Comparison of ENCODE assay signal across 14 cellular contexts in genomic region chr4:39823193-39823592, GRCh38.
DNase-seq lines count a peak whose midpoint lies in the region; ATAC-seq and TF ChIP-seq lines count a peak whose summit lies in the region.
"Had no signal": no experiment of that assay in that cellular context is flagged by ENCODE, and none has a peak within 500 bp of the region (broad histone marks: within the 10 kb centered on the region; RNA-seq: fewer than 3 reads in every experiment).

No MANE protein-coding gene starts in this region.

- POLR2A ChIA-PET in GM10248 (lab: Yijun Ruan, JAX), result no interaction called here

- TF ChIP-seq CTCF in AG09319 (IDR thresholded peaks at IDR 0.05; ENCODE audit: low read depth, low read length), result no peak
- TF ChIP-seq CTCF in astrocyte of the spinal cord (IDR thresholded peaks at IDR 0.05; ENCODE audit: low read depth, low read length), result no peak
- TF ChIP-seq CTCF in right atrium auricular region (IDR thresholded peaks at IDR 0.05), result no peak
- TF ChIP-seq CTCF in GM10248 (IDR thresholded peaks at IDR 0.05; ENCODE audit: control extremely low read depth, extremely low read depth, low read depth, missing control alignments), result no peak
- TF ChIP-seq CTCF in BE2C (IDR thresholded peaks at IDR 0.05; ENCODE audit: low read depth, low read length), result no peak

- DNase-seq in AG09319 (ENCODE audit: extremely low read depth, low read depth) (peak; percentile 49), GM03348 (ENCODE audit: low spot score) (peak; percentile 62), astrocyte of the spinal cord (ENCODE audit: low read depth, low spot score) (peak; percentile 39), right atrium auricular region (ENCODE audit: low spot score) (peak; percentile 57), GM10248 (ENCODE audit: extremely low spot score) (no peak), BE2C (no peak)
- DNase-seq: activated CD4-positive, alpha-beta T cell treated with anti-CD3 and anti-CD28 coated beads, Interleukin-2, amount 10 ng/mL, durations not matched to agents 24 days and 14 days; activated effector memory CD4-positive, alpha-beta T cell treated with anti-CD3 and anti-CD28 coated beads, Interleukin-2, amount 50 U/mL, for 16 hours; central memory CD4-positive, alpha-beta T cell; NCI-H1092 treated with DMSO at 0.1 percent for 48 hours; NCI-H526 treated with DMSO at 0.1 percent for 48 hours had no signal

- in situ Hi-C loops in astrocyte of the spinal cord (cut with HindIII; ENCODE audit: low sequenced_read_pairs), result no loop called here

- no peak overlapping the region for H3K27ac ChIP-seq in right atrium auricular region
- H3K27ac ChIP-seq: suprapubic skin had no signal

- H3K4me3 ChIP-seq in astrocyte of the spinal cord (ENCODE audit: low read depth, low read length) (no peak overlapping the region), right atrium auricular region (no peak overlapping the region), BE2C (ENCODE audit: low read depth, low read length) (no peak overlapping the region)
- H3K4me3 ChIP-seq: suprapubic skin had no signal

- H3K4me1 ChIP-seq in right atrium auricular region (no peaks in the 10 kb centered on the region), BE2C (no peaks in the 10 kb centered on the region)
- H3K4me1 ChIP-seq: suprapubic skin had no signal

- ATAC-seq in HG03469 (IDR thresholded peaks at IDR 0.05; ENCODE audit: unreplicated experiment) (no peak), GM18870 (IDR thresholded peaks at IDR 0.05; ENCODE audit: unreplicated experiment) (no peak)

- CTCF ChIA-PET in GM10248 (lab: Yijun Ruan, JAX), result no interaction called here

- H3K27me3 ChIP-seq in right atrium auricular region (no peaks in the 10 kb centered on the region), BE2C (no peaks in the 10 kb centered on the region)
- H3K27me3 ChIP-seq: suprapubic skin had no signal

- H3K36me3 ChIP-seq in right atrium auricular region, result peaks cover 21% of the 10 kb centered on the region
- peaks cover 38% of the 10 kb centered on the region for H3K36me3 ChIP-seq in BE2C

- H3K9me3 ChIP-seq in right atrium auricular region, result no peaks in the 10 kb centered on the region
- no peaks in the 10 kb centered on the region for H3K9me3 ChIP-seq in BE2C
- H3K9me3 ChIP-seq: suprapubic skin had no signal

Comparison
In these comparisons a context has a peak if more than half of its experiments do, and no peak if none do; other contexts are left out.
1. DNase-seq: peak in AG09319 (single experiment), GM03348 (single experiment), astrocyte of the spinal cord (single experiment) and right atrium auricular region (single experiment); none in GM10248 (single experiment) and BE2C (single experiment).